Comparison of ENCODE assay signal across 7 cellular contexts in the genomic region with DNA sequence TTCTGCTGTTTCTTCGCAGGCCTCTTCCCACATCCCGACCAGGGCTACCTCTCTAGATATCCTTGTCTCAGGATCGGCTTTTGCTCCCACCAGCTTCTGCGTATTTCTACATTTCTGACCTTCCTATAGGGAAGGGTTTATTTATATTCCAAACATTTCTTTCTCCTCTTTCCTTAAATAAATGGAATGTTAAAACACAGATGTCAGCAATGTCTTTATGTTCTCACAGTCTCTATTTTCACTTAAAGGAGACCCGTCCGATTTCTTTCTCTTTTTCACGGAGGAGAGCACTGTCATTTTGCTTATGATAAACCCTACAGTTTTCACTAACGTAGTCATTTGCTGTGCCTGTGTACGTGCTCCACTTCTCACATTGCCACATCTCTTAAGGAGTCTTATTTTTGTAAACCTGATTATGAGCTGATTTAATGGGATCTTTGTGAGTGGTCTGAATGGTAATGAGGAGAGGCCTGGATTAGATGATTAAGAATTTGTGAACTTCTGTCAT. TPM values are rescaled to one million over a fixed set of nuclear protein-coding genes. Genes with fewer than 3 reads are reported as not detected.
DNase-seq lines count a peak whose midpoint lies in the region; ATAC-seq and TF ChIP-seq lines count a peak whose summit lies in the region.

No MANE protein-coding gene starts in this region.

- no peak for TF ChIP-seq RAD21 in liver (IDR thresholded peaks at IDR 0.05)

- peak overlapping the region; percentile 99 for H3K27ac ChIP-seq in HUES48 (ENCODE audit: low read depth, low read length)
- no peak overlapping the region for H3K27ac ChIP-seq in liver (ENCODE audit: low read depth in 1 of 2, low read length in 2 of 2)
- no peak overlapping the region for H3K27ac ChIP-seq in urinary bladder (ENCODE audit: low read depth)

- H3K9me3 ChIP-seq in HUES48 (ENCODE audit: control insufficient read depth, insufficient read depth, low read length) = peaks cover 8% of the 10 kb centered on the region
- H3K9me3 ChIP-seq in liver (ENCODE audit: control insufficient read depth in 4 of 4, low read length in 3 of 4) = peaks cover 3 to 9% (median 5%) of the 10 kb centered on the region in 4 donors

- no peaks in the 10 kb centered on the region for H3K27me3 Mint-ChIP-seq in activated naive CD8-positive, alpha-beta T cell treated with anti-CD3 and anti-CD28 coated beads, Interleukin-2, amount 50 U/mL, for 24 hours

- ATAC-seq in GM18499 (IDR thresholded peaks at IDR 0.05; ENCODE audit: insufficient read depth, unreplicated experiment) = peak; percentile 13
- ATAC-seq in activated naive CD8-positive, alpha-beta T cell treated with anti-CD3 and anti-CD28 coated beads, Interleukin-2, amount 50 U/mL, for 24 hours = no peak
- ATAC-seq in HG02973 (IDR thresholded peaks at IDR 0.05; ENCODE audit: unreplicated experiment) = no peak

- no peak for DNase-seq in activated naive CD8-positive, alpha-beta T cell treated with anti-CD3 and anti-CD28 coated beads, Interleukin-2, amount 50 U/mL, for 24 hours
- DNase-seq in HK-2 (ENCODE audit: unreplicated experiment) = no peak

- no peak for TF ChIP-seq CTCF in liver (IDR thresholded peaks at IDR 0.05; ENCODE audit: low read depth, low read length, missing input control)

- H3K36me3 ChIP-seq in HUES48 (ENCODE audit: control insufficient read depth, insufficient read depth, low read length) = peaks cover 29% of the 10 kb centered on the region
- peaks cover 0 to 10% (median 0%) of the 10 kb centered on the region in 4 donors for H3K36me3 ChIP-seq in liver (ENCODE audit: control insufficient read depth in 4 of 4, insufficient read depth in 3 of 4, low read depth in 1 of 4, low read length in 3 of 4)
- H3K36me3 ChIP-seq in urinary bladder (ENCODE audit: insufficient read depth) = no peaks in the 10 kb centered on the region

- peaks cover 72% of the 10 kb centered on the region for H3K36me3 Mint-ChIP-seq in activated naive CD8-positive, alpha-beta T cell treated with anti-CD3 and anti-CD28 coated beads, Interleukin-2, amount 50 U/mL, for 24 hours (ENCODE audit: low read depth)

- H3K4me1 Mint-ChIP-seq in activated naive CD8-positive, alpha-beta T cell treated with anti-CD3 and anti-CD28 coated beads, Interleukin-2, amount 50 U/mL, for 24 hours = peaks cover 25% of the 10 kb centered on the region

- H3K9me3 Mint-ChIP-seq in activated naive CD8-positive, alpha-beta T cell treated with anti-CD3 and anti-CD28 coated beads, Interleukin-2, amount 50 U/mL, for 24 hours = peaks cover 24% of the 10 kb centered on the region

- peak overlapping the region; percentile 89 for H3K27ac Mint-ChIP-seq in activated naive CD8-positive, alpha-beta T cell treated with anti-CD3 and anti-CD28 coated beads, Interleukin-2, amount 50 U/mL, for 24 hours

- H3K27me3 ChIP-seq in HUES48 (ENCODE audit: control insufficient read depth, insufficient read depth, low read length) (no peaks in the 10 kb centered on the region), liver (ENCODE audit: control insufficient read depth in 4 of 4, insufficient read depth in 4 of 4, low read length in 3 of 4) (peaks cover 0 to 3% (median 0%) of the 10 kb centered on the region in 4 donors)

- H3K4me1 ChIP-seq in HUES48 (ENCODE audit: control insufficient read depth, insufficient read depth, low read length) (0 out of 2 replicates have a peak, but pooled peaks cover 6% of the 10 kb centered on the region), liver (ENCODE audit: control insufficient read depth in 4 of 4, insufficient read depth in 4 of 4, low read length in 3 of 4) (peaks cover 3 to 13% (median 8%) of the 10 kb centered on the region in 4 donors), urinary bladder (ENCODE audit: insufficient read depth) (no peaks in the 10 kb centered on the region)

- WGBS in liver = 5% methylated on average over 9 of the region's 9 CpGs
- 1% methylated on average over 9 of the region's 9 CpGs for WGBS in urinary bladder

- H3K9ac ChIP-seq in HUES48 (ENCODE audit: low read depth, low read length) (peak overlapping the region; percentile 95), liver (ENCODE audit: low read depth in 1 of 2, low read length in 2 of 2) (no peak overlapping the region)

- peak overlapping the region; percentile 97 for H3K4me3 Mint-ChIP-seq in activated naive CD8-positive, alpha-beta T cell treated with anti-CD3 and anti-CD28 coated beads, Interleukin-2, amount 50 U/mL, for 24 hours

- H3K4me3 ChIP-seq in HUES48 (ENCODE audit: low read depth, low read length) (peak overlapping the region; percentile 85), liver (ENCODE audit: low read depth in 1 of 3, low read length in 3 of 3) (peak overlapping the region; percentile 68 to 90 (median 72)), urinary bladder (ENCODE audit: low read depth, low read length) (peak overlapping the region; percentile 82)

TF ChIP-seq in liver, 16 proteins besides CTCF, POLR2A, EP300 and RAD21:
- no peak for TF ChIP-seq FOXA1 (IDR thresholded peaks at IDR 0.05)
- TF ChIP-seq, protein P1, sequence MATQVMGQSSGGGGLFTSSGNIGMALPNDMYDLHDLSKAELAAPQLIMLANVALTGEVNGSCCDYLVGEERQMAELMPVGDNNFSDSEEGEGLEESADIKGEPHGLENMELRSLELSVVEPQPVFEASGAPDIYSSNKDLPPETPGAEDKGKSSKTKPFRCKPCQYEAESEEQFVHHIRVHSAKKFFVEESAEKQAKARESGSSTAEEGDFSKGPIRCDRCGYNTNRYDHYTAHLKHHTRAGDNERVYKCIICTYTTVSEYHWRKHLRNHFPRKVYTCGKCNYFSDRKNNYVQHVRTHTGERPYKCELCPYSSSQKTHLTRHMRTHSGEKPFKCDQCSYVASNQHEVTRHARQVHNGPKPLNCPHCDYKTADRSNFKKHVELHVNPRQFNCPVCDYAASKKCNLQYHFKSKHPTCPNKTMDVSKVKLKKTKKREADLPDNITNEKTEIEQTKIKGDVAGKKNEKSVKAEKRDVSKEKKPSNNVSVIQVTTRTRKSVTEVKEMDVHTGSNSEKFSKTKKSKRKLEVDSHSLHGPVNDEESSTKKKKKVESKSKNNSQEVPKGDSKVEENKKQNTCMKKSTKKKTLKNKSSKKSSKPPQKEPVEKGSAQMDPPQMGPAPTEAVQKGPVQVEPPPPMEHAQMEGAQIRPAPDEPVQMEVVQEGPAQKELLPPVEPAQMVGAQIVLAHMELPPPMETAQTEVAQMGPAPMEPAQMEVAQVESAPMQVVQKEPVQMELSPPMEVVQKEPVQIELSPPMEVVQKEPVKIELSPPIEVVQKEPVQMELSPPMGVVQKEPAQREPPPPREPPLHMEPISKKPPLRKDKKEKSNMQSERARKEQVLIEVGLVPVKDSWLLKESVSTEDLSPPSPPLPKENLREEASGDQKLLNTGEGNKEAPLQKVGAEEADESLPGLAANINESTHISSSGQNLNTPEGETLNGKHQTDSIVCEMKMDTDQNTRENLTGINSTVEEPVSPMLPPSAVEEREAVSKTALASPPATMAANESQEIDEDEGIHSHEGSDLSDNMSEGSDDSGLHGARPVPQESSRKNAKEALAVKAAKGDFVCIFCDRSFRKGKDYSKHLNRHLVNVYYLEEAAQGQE (IDR thresholded peaks at IDR 0.05) = no peak
- TF ChIP-seq GABPA (IDR thresholded peaks at IDR 0.05 in 1 of 2, conservative IDR thresholded peaks at IDR 0.05 in 1 of 2) = no peak
- TF ChIP-seq, protein P2, sequence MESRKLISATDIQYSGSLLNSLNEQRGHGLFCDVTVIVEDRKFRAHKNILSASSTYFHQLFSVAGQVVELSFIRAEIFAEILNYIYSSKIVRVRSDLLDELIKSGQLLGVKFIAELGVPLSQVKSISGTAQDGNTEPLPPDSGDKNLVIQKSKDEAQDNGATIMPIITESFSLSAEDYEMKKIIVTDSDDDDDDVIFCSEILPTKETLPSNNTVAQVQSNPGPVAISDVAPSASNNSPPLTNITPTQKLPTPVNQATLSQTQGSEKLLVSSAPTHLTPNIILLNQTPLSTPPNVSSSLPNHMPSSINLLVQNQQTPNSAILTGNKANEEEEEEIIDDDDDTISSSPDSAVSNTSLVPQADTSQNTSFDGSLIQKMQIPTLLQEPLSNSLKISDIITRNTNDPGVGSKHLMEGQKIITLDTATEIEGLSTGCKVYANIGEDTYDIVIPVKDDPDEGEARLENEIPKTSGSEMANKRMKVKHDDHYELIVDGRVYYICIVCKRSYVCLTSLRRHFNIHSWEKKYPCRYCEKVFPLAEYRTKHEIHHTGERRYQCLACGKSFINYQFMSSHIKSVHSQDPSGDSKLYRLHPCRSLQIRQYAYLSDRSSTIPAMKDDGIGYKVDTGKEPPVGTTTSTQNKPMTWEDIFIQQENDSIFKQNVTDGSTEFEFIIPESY (IDR thresholded peaks at IDR 0.05) = no peak
- no peak for TF ChIP-seq YY1 (IDR thresholded peaks at IDR 0.05)
- TF ChIP-seq RXRA (IDR thresholded peaks at IDR 0.05) = no peak
- TF ChIP-seq SP1 (IDR thresholded peaks at IDR 0.05) = no peak
- TF ChIP-seq EGR1 (IDR thresholded peaks at IDR 0.05; ENCODE audit: low read depth in 2 of 2) = no peak
- TF ChIP-seq HNF4G (IDR thresholded peaks at IDR 0.05) = no peak
- TF ChIP-seq, protein P3, sequence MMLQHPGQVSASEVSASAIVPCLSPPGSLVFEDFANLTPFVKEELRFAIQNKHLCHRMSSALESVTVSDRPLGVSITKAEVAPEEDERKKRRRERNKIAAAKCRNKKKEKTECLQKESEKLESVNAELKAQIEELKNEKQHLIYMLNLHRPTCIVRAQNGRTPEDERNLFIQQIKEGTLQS (IDR thresholded peaks at IDR 0.05) = no peak
- no peak for TF ChIP-seq HNF4A (conservative IDR thresholded peaks at IDR 0.05)
- TF ChIP-seq, protein P4, sequence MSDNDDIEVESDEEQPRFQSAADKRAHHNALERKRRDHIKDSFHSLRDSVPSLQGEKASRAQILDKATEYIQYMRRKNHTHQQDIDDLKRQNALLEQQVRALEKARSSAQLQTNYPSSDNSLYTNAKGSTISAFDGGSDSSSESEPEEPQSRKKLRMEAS (IDR thresholded peaks at IDR 0.05) = no peak
- no peak for TF ChIP-seq JUND (IDR thresholded peaks at IDR 0.05)
- no peak for TF ChIP-seq TAF1 (conservative IDR thresholded peaks at IDR 0.05)
- no peak for TF ChIP-seq NR2F2 (IDR thresholded peaks at IDR 0.05)

RNA-seq across cellular contexts. Expression of a gene that starts 0.6 kb away (rescaled TPM):
- total RNA-seq in liver (10 to 100 TPM in 1 of 2 donors, under 1 TPM in 1; under 0.01 to 15.9 TPM), urinary bladder (16.1 TPM)
- polyA plus RNA-seq in liver (under 1 TPM; 0.15 to 0.33 TPM), urinary bladder (0.53 TPM)

RNA-seq across cellular contexts. Expression of a gene that starts 0.8 kb away (rescaled TPM):
- total RNA-seq in liver (10 to 100 TPM in 1 of 2 donors, 1 to 10 TPM in 1; 10.0 to 10.3 TPM), urinary bladder (43.0 TPM)
- polyA plus RNA-seq in liver (1 to 10 TPM; 3.9 to 4.5 TPM), urinary bladder (21.6 TPM)

RNA-seq across cellular contexts. Expression of a gene that starts 32.8 kb away (rescaled TPM):
- total RNA-seq in liver (1 to 10 TPM; 1.1 to 1.6 TPM), urinary bladder (14.3 TPM)
- polyA plus RNA-seq in liver (under 1 TPM; 0.44 to 0.46 TPM), urinary bladder (4.1 TPM)

RNA-seq across cellular contexts. Expression of a gene that starts 49.8 kb away (rescaled TPM):
- 1 to 10 TPM; 1.7 to 2.1 TPM for total RNA-seq in liver
- polyA plus RNA-seq in liver = under 1 TPM; 0.75 to 0.89 TPM
- total RNA-seq in urinary bladder = 15.0 TPM
- polyA plus RNA-seq in urinary bladder = 4.7 TPM
